ENCODE assay signal across 9 cellular contexts in genomic region chr18:58051765-58052460, GRCh38. TPM values are rescaled to one million over a fixed set of nuclear protein-coding genes. Genes with fewer than 3 reads are reported as not detected.
DNase-seq lines count a peak whose midpoint lies in the region; ATAC-seq, FAIRE-seq and TF ChIP-seq lines count a peak whose summit lies in the region.
"Had no signal": no experiment of that assay in that cellular context is flagged by ENCODE, and none has a peak within 500 bp of the region (broad histone marks: within the 10 kb centered on the region; RNA-seq: fewer than 3 reads in every experiment).

No MANE protein-coding gene starts in this region.

- no peak overlapping the region for H3K4me3 Mint-ChIP-seq in neural crest cell
- H3K4me3 Mint-ChIP-seq: CD4-positive, alpha-beta memory T cell had no signal

- WGBS in body of pancreas, 2 donors = 11 to 12% methylated on average over 4 of the region's 4 CpGs

- no peak overlapping the region for H3K27ac Mint-ChIP-seq in neural crest cell (ENCODE audit: unreplicated experiment)
- H3K27ac Mint-ChIP-seq in activated naive CD4-positive, alpha-beta T cell treated with anti-CD3 and anti-CD28 coated beads, Interleukin-2, amount 50 U/mL, for 72 hours = no peak overlapping the region

- no peaks in the 10 kb centered on the region for H3K27me3 Mint-ChIP-seq in neural crest cell (ENCODE audit: low read depth)

- peaks cover 51% of the 10 kb centered on the region for H3K4me1 ChIP-seq in body of pancreas

- no peak for TF ChIP-seq POLR2A in body of pancreas (IDR thresholded peaks at IDR 0.05)

- DNase-seq in NCI-H1436 treated with DMSO at 0.1 percent for 48 hours (lab: John Stamatoyannopoulos, UW) (peak; percentile 36), NCI-H1436 (lab: John Stamatoyannopoulos, UW) (no peak), body of pancreas (peak in 1 of 4 donors; percentile 32), neural crest cell (ENCODE audit: low read depth, low spot score) (no peak), HTR-8/SVneo (ENCODE audit: insufficient read length, low spot score) (no peak)
- no peak for DNase-seq in activated naive CD4-positive, alpha-beta T cell treated with anti-CD3 and anti-CD28 coated beads, Interleukin-2, amount 50 U/mL, for 72 hours (ENCODE audit: low spot score in 2 of 2)
- no peak for DNase-seq in activated CD4-positive, alpha-beta T cell treated with anti-CD3 and anti-CD28 coated beads for 48 hours

- ATAC-seq in HG03520 (IDR thresholded peaks at IDR 0.05; ENCODE audit: unreplicated experiment) (peak; percentile 77), body of pancreas (peak; percentile 48)
- ATAC-seq in activated naive CD4-positive, alpha-beta T cell treated with anti-CD3 and anti-CD28 coated beads, Interleukin-2, amount 50 U/mL, for 72 hours = no peak

- no peaks in the 10 kb centered on the region for H3K36me3 Mint-ChIP-seq in neural crest cell (ENCODE audit: low read depth)
- H3K36me3 Mint-ChIP-seq in activated naive CD4-positive, alpha-beta T cell treated with anti-CD3 and anti-CD28 coated beads, Interleukin-2, amount 50 U/mL, for 72 hours = no peaks in the 10 kb centered on the region
- H3K36me3 Mint-ChIP-seq: CD4-positive, alpha-beta memory T cell had no signal

- H3K9me3 ChIP-seq in body of pancreas = no peaks in the 10 kb centered on the region

- FAIRE-seq in HTR-8/SVneo (lab: Jason Lieb, UNC) = no peak

- intact Hi-C loops in body of pancreas (cut with DNase I) = no loop called here

- no peaks in the 10 kb centered on the region for H3K27me3 ChIP-seq in body of pancreas

- peak overlapping the region in 3 of 4 donors; percentile 18 to 51 (median 22) for H3K27ac ChIP-seq in body of pancreas

- H3K4me1 Mint-ChIP-seq in neural crest cell = peaks cover 18% of the 10 kb centered on the region

- TF ChIP-seq CTCF in body of pancreas (IDR thresholded peaks at IDR 0.05) (peak in 6 of 7 experiments; percentile 21 to 64 (median 54)), neural crest cell (conservative IDR thresholded peaks at IDR 0.05) (peak; percentile 60)

- no peak overlapping the region for H3K4me3 ChIP-seq in body of pancreas

- no peaks in the 10 kb centered on the region for H3K36me3 ChIP-seq in body of pancreas (replicated peaks in 1 of 2; ENCODE audit: insufficient read depth in 1 of 2, low read depth in 2 of 2)

- no peaks in the 10 kb centered on the region for H3K9me3 Mint-ChIP-seq in neural crest cell
- H3K9me3 Mint-ChIP-seq in activated naive CD4-positive, alpha-beta T cell treated with anti-CD3 and anti-CD28 coated beads, Interleukin-2, amount 50 U/mL, for 72 hours = no peaks in the 10 kb centered on the region
- H3K9me3 Mint-ChIP-seq: CD4-positive, alpha-beta memory T cell had no signal

RNA-seq across cellular contexts. Expression of gene NEDD4L, which starts 7.9 kb away (rescaled TPM):
- 100 to 1,000 TPM; 105 to 108 TPM for total RNA-seq in body of pancreas
- total RNA-seq in neural crest cell = 37.3 and 41.4 TPM in 2 replicates
- 1 to 10 TPM; 1.7 to 8.3 TPM for total RNA-seq in activated naive CD4-positive, alpha-beta T cell treated with anti-CD3 and anti-CD28 coated beads, Interleukin-2, amount 50 U/mL, for 72 hours

Comparison
In these comparisons a context has a peak if more than half of its experiments do, and no peak if none do; other contexts are left out.
1. ATAC-seq: peak in HG03520 (single experiment) and body of pancreas (single experiment); none in activated naive CD4-positive, alpha-beta T cell treated with anti-CD3 and anti-CD28 coated beads, Interleukin-2, amount 50 U/mL, for 72 hours (0 of 2).